18 cellular contexts compared by ENCODE assay signal in the genomic region with DNA sequence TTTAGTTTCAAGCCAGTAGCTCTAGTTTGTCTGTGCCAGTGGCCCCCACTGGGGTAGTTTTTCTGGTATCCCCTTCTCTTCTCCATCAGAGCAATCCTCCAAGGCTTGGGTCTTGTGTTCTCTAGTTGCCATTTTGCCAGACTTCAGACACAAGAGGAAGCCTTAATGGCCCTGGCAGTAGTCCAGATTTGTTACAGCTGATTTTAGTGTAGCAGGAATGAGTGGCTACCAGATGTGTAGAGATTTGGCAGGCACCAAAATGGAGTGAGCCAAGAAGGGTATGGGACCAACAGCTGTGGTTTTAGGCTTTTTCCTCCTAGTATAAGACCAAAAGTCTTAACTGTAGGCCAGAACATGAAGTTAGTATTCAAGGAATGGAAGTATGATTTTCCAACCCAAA. TPM values are rescaled to one million over a fixed set of nuclear protein-coding genes. Genes with fewer than 3 reads are reported as not detected.
A peak's percentile ranks its signal among the peaks of the same experiment; 100 is the strongest.
DNase-seq lines count a peak whose midpoint lies in the region; ATAC-seq, FAIRE-seq and TF ChIP-seq lines count a peak whose summit lies in the region.
"Had no signal": no experiment of that assay in that cellular context is flagged by ENCODE, and none has a peak within 500 bp of the region (broad histone marks: within the 10 kb centered on the region; RNA-seq: fewer than 3 reads in every experiment).

No MANE protein-coding gene starts in this region.

- H3K9ac ChIP-seq in HepG2 (ENCODE audit: insufficient read depth, low read depth, low read length): no peak overlapping the region
- H3K9ac ChIP-seq: BLaER1 had no signal

- H3K4me3 ChIP-seq in HepG2 (replicated peaks in 1 of 3; ENCODE audit: insufficient read depth in 1 of 3, low read depth in 2 of 3, low read length in 3 of 3) (no peak overlapping the region), right lobe of liver (no peak overlapping the region), choroid plexus epithelial cell (ENCODE audit: low read depth, low read length) (no peak overlapping the region)
- H3K4me3 ChIP-seq: adrenal gland, BLaER1, ovary, PC-9, spleen, vagina had no signal

- FAIRE-seq in HepG2 (lab: Jason Lieb, UNC): no peak

- H3K79me2 ChIP-seq in HepG2 (ENCODE audit: insufficient read depth, low read length): no peaks in the 10 kb centered on the region

- POLR2A ChIA-PET in HepG2 (lab: Yijun Ruan, JAX): no interaction called here

- no peak for TF ChIP-seq POLR2A in HepG2 (IDR thresholded peaks at IDR 0.05; ENCODE audit: insufficient read depth in 1 of 2, low read depth in 2 of 2, low read length in 2 of 2)
- no peak for TF ChIP-seq POLR2A in right lobe of liver (IDR thresholded peaks at IDR 0.05)

- BruUV-seq in HepG2 (replicated peaks; lab: Mats Ljungman, UMichigan): no TSS peak

- H3K9me3 ChIP-seq in HepG2 (ENCODE audit: low read length) (no peaks in the 10 kb centered on the region), right lobe of liver (no peaks in the 10 kb centered on the region)
- H3K9me3 ChIP-seq: adrenal gland, BLaER1, ovary, spleen, vagina had no signal

- no peak overlapping the region for H3K4me2 ChIP-seq in HepG2 (ENCODE audit: low read depth, low read length)
- H3K4me2 ChIP-seq: BLaER1, PC-9 had no signal

- in situ Hi-C loops in HepG2 (cut with HindIII; ENCODE audit: extremely low pct_ligation_motif_present, low pct_unique_long_range_greater_than_20kb): no loop called here

- H2AFZ ChIP-seq in HepG2 (ENCODE audit: low read length): no peak overlapping the region
- H2AFZ ChIP-seq: PC-9 had no signal

- peak overlapping the region; percentile 71 for H3K27ac ChIP-seq in HepG2 (ENCODE audit: extremely low read length, insufficient read depth, low read length)
- no peak overlapping the region for H3K27ac ChIP-seq in right lobe of liver
- H3K27ac ChIP-seq: adrenal gland, BLaER1, ovary, PC-9, spleen, vagina had no signal

- peaks cover 6 to 55% of the 10 kb centered on the region in 2 experiments; a peak in 4 of 5 replicates for H3K36me3 ChIP-seq in HepG2 (replicated peaks in 1 of 2; ENCODE audit: control insufficient read depth in 1 of 2, insufficient read depth in 2 of 2, low read length in 2 of 2)
- H3K36me3 ChIP-seq in right lobe of liver: peaks cover 0 to 25% (median 7%) of the 10 kb centered on the region in 4 donors
- H3K36me3 ChIP-seq: ovary had no signal

- DNase-seq in HepG2 (ENCODE audit: low spot score) (no peak), right lobe of liver (no peak), NCI-H187 treated with DMSO at 0.1 percent for 48 hours (lab: John Stamatoyannopoulos, UW) (peak; percentile 42), choroid plexus epithelial cell (ENCODE audit: low read depth) (peak; percentile 6), NCI-H2227 treated with DMSO at 0.1 percent for 48 hours (lab: John Stamatoyannopoulos, UW) (no peak), NAMALWA (ENCODE audit: low spot score) (no peak)
- DNase-seq: activated CD4-positive, alpha-beta memory T cell treated with anti-CD3 and anti-CD28 coated beads, Interleukin-2, amount 10 ng/mL, durations not matched to agents 7 days and 5 days; hippocampal formation; KBM-7; NCI-H446 treated with DMSO at 0.1 percent for 48 hours; ovary; PC-9; spleen had no signal

- H4K20me1 ChIP-seq in HepG2 (ENCODE audit: insufficient read depth, low read length): no peaks in the 10 kb centered on the region
- H4K20me1 ChIP-seq: BLaER1 had no signal

- CTCF ChIA-PET in HepG2 (lab: Yijun Ruan, JAX; ENCODE audit: low intra/inter-chr PET ratio, low total read pairs): no interaction called here

- TF ChIP-seq EP300 in HepG2 (IDR thresholded peaks at IDR 0.05; ENCODE audit: low read depth in 2 of 2, low read length in 2 of 2) (no peak), HepG2 (CRISPR knock-in tag; IDR thresholded peaks at IDR 0.05; ENCODE audit: borderline replicate concordance) (no peak)

- H3K4me1 ChIP-seq in HepG2 (ENCODE audit: insufficient read depth, low read length) (peaks cover 33% of the 10 kb centered on the region), right lobe of liver (peaks cover 0 to 11% (median 5%) of the 10 kb centered on the region in 4 donors)
- H3K4me1 ChIP-seq: adrenal gland, BLaER1, spleen had no signal

- intact Hi-C loops in HepG2 (cut with micrococcal nuclease; ENCODE audit: unreplicated experiment): no loop called here
- intact Hi-C loops in right lobe of liver (cut with DNase I): no loop called here

- no peak for TF ChIP-seq RAD21 in HepG2 (CRISPR knock-in tag; IDR thresholded peaks at IDR 0.05)

- no peak for ATAC-seq in HepG2
- no peak for ATAC-seq in right lobe of liver
- no peak for ATAC-seq in HG02970 (IDR thresholded peaks at IDR 0.05; ENCODE audit: low FRiP score, unreplicated experiment)
- no peak for ATAC-seq in GM21526 (IDR thresholded peaks at IDR 0.05; ENCODE audit: low FRiP score, unreplicated experiment)

- H3K27me3 ChIP-seq in HepG2 (ENCODE audit: control insufficient read depth in 1 of 2, insufficient read depth in 2 of 2, low read length in 2 of 2) (no peaks in the 10 kb centered on the region), right lobe of liver (no peaks in the 10 kb centered on the region)
- H3K27me3 ChIP-seq: adrenal gland, BLaER1, ovary, spleen, vagina had no signal

- TF ChIP-seq CTCF in HepG2 (CRISPR knock-in tag; IDR thresholded peaks at IDR 0.05) (no peak), right lobe of liver (IDR thresholded peaks at IDR 0.05) (no peak), choroid plexus epithelial cell (conservative IDR thresholded peaks at IDR 0.05; ENCODE audit: low read depth, low read length) (no peak)

TF ChIP-seq in HepG2, 621 proteins besides CTCF, POLR2A, EP300 and RAD21 (continues in another document):
- TF ChIP-seq SRSF9 (IDR thresholded peaks at IDR 0.05; ENCODE audit: borderline replicate concordance, insufficient read depth, low read depth, low read length, poor library complexity, severe bottlenecking) (no peak), FOXP1 (IDR thresholded peaks at IDR 0.05) (no peak), FOXP1 (CRISPR knock-in tag; IDR thresholded peaks at IDR 0.05) (no peak), MTF2 (CRISPR knock-in tag; IDR thresholded peaks at IDR 0.05; ENCODE audit: borderline replicate concordance) (no peak), TRIM24 (CRISPR knock-in tag; IDR thresholded peaks at IDR 0.05) (no peak), SMYD3 (CRISPR knock-in tag; IDR thresholded peaks at IDR 0.05) (no peak), ATRX (CRISPR knock-in tag; IDR thresholded peaks at IDR 0.05; ENCODE audit: borderline replicate concordance) (no peak), ZNF546 (CRISPR knock-in tag; conservative IDR thresholded peaks at IDR 0.05) (no peak), ZNF530 (CRISPR knock-in tag; IDR thresholded peaks at IDR 0.05; ENCODE audit: low read depth) (no peak)
- TF ChIP-seq, protein P1, sequence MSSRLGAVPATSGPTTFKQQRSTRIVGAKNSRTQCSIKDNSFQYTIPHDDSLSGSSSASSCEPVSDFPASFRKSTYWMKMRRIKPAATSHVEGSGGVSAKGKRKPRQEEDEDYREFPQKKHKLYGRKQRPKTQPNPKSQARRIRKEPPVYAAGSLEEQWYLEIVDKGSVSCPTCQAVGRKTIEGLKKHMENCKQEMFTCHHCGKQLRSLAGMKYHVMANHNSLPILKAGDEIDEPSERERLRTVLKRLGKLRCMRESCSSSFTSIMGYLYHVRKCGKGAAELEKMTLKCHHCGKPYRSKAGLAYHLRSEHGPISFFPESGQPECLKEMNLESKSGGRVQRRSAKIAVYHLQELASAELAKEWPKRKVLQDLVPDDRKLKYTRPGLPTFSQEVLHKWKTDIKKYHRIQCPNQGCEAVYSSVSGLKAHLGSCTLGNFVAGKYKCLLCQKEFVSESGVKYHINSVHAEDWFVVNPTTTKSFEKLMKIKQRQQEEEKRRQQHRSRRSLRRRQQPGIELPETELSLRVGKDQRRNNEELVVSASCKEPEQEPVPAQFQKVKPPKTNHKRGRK (CRISPR knock-in tag; IDR thresholded peaks at IDR 0.05): no peak

RNA-seq across cellular contexts. Expression of a gene that starts 56.8 kb away (rescaled TPM):
- total RNA-seq in HepG2 (2016; rRNA removed; fragmentation: Illumina TruSeq; extraction: Trizol) (17.7 and 18.1 TPM in 2 replicates), right lobe of liver (10 to 100 TPM in 4 of 6 experiments, 1 to 10 TPM in 2; 6.8 to 17.7 (median 11.9) TPM)
- 9.9 and 12.2 TPM in 2 replicates for total RNA-seq in HepG2 (2016; cell fraction: cytosol; rRNA removed; fragmentation: Illumina TruSeq; extraction: Trizol; ENCODE audit: low read depth)
- 21.9 and 22.7 TPM in 2 replicates for total RNA-seq in HepG2 (2016; cell fraction: insoluble cytoplasmic fraction; rRNA removed; fragmentation: Illumina TruSeq; extraction: Trizol)
- 14.1 and 17.2 TPM in 2 replicates for total RNA-seq in HepG2 (2016; cell fraction: membrane; rRNA removed; fragmentation: Illumina TruSeq; extraction: Trizol)
- 18.7 and 19.6 TPM in 2 replicates for total RNA-seq in HepG2 (2016; cell fraction: nucleus; rRNA removed; fragmentation: Illumina TruSeq; extraction: Trizol)
- 33.7 and 34.1 TPM in 2 replicates for polyA plus RNA-seq in HepG2 (2011; rRNA removed)
- 11.9 and 17.2 TPM in 2 replicates for polyA plus RNA-seq in HepG2 (2011; cell fraction: cytosol; rRNA removed)
- 75.7 and 80.3 TPM in 2 replicates for polyA plus RNA-seq in HepG2 (2011; cell fraction: nucleus; rRNA removed)
- 23.3 and 33.1 TPM in 2 replicates for polyA plus RNA-seq in HepG2 (2012)
- polyA plus RNA-seq in HepG2 (2016; cell fraction: cytosol; fragmentation: Illumina TruSeq; extraction: Trizol; ENCODE audit: low read depth): 8.6 and 11.3 TPM in 2 replicates
- 24.4 and 27.9 TPM in 2 replicates for polyA plus RNA-seq in HepG2 (2016; cell fraction: insoluble cytoplasmic fraction; fragmentation: Illumina TruSeq; extraction: Trizol; ENCODE audit: low read depth)
- polyA plus RNA-seq in HepG2 (2016; cell fraction: membrane; fragmentation: Illumina TruSeq; extraction: Trizol; ENCODE audit: low read depth): 14.1 and 17.3 TPM in 2 replicates
- 43.4 and 47.0 TPM in 2 replicates for polyA plus RNA-seq in HepG2 (2016; cell fraction: nucleus; fragmentation: Illumina TruSeq; extraction: Trizol; ENCODE audit: insufficient read depth, low read depth)
- polyA minus RNA-seq in HepG2 (2011; rRNA and poly(A)+ RNA removed; ENCODE audit: low replicate concordance): 16.0 and 26.3 TPM in 2 replicates
- polyA minus RNA-seq in HepG2 (2011; cell fraction: cytosol; rRNA and poly(A)+ RNA removed): 7.3 and 10.7 TPM in 2 replicates
- 43.9 and 53.2 TPM in 2 replicates for polyA minus RNA-seq in HepG2 (2011; cell fraction: nucleus; rRNA and poly(A)+ RNA removed)

Comparison
In these comparisons a context has a peak if more than half of its experiments do, and no peak if none do; other contexts are left out.
1. DNase-seq: peak in NCI-H187 treated with DMSO at 0.1 percent for 48 hours (single experiment) and choroid plexus epithelial cell (single experiment); none in HepG2 (single experiment), right lobe of liver (0 of 3), NCI-H2227 treated with DMSO at 0.1 percent for 48 hours (single experiment) and NAMALWA (single experiment).